Comparison of ENCODE assay signal across 21 cellular contexts in the genomic region with DNA sequence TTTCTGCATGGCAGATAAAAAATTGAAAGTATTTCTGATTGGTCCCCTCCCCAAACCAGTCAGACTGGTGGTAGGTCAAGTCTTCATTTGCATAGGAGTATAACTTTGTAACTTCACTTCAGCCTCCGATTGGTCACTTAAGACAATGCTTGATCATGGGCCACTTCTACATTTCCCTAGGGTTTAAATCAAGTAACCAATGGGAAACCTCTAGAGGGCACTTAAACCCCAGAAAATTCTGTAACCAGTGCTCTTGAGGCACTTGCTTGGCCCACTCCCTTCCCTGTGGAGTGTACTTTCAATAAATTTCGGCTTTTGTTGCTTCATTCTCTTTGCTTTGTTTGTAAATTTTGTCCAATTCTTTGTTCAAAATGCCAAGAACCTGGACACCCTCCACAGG.
DNase-seq lines count a peak whose midpoint lies in the region; FAIRE-seq and TF ChIP-seq lines count a peak whose summit lies in the region.
"Had no signal": no experiment of that assay in that cellular context is flagged by ENCODE, and none has a peak within 500 bp of the region (broad histone marks: within the 10 kb centered on the region; RNA-seq: fewer than 3 reads in every experiment).

No MANE protein-coding gene starts in this region.

- no peak for TF ChIP-seq POLR2A in GM12891 (IDR thresholded peaks at IDR 0.05; ENCODE audit: low read depth, low read length)

- TF ChIP-seq CTCF in endodermal cell (conservative IDR thresholded peaks at IDR 0.05) (peak; percentile 29), osteocyte (IDR thresholded peaks at IDR 0.05) (no peak)

- H3K36me3 ChIP-seq in endodermal cell (ENCODE audit: control insufficient read depth, insufficient read depth, low read length) = no peaks in the 10 kb centered on the region
- H3K36me3 ChIP-seq: SJSA1 had no signal

- FAIRE-seq in GM12891 (lab: Jason Lieb, UNC) = no peak

- H3K4me3 ChIP-seq in endodermal cell (ENCODE audit: low read length) = no peak overlapping the region
- H3K4me3 ChIP-seq: SJSA1 had no signal

- WGBS in endodermal cell (ENCODE audit: insufficient coverage in 1 of 2, insufficient read length in 1 of 2), 2 experiments = 86 to 97% methylated on average over 2 of the region's 2 CpGs

- H3K9me3 Mint-ChIP-seq in endodermal cell (no peaks in the 10 kb centered on the region), osteocyte (ENCODE audit: unreplicated experiment) (no peaks in the 10 kb centered on the region)

- H3K4me1 ChIP-seq in endodermal cell (ENCODE audit: control insufficient read depth, insufficient read depth, low read length) = no peaks in the 10 kb centered on the region
- H3K4me1 ChIP-seq: SJSA1 had no signal

- H3K4me3 Mint-ChIP-seq in endodermal cell (no peak overlapping the region), osteocyte (ENCODE audit: unreplicated experiment) (no peak overlapping the region)

- H3K9ac ChIP-seq in endodermal cell (ENCODE audit: extremely low read depth, low read length, poor library complexity, severe bottlenecking) = no peak overlapping the region
- H3K9ac ChIP-seq: KMS-11 had no signal

- no peaks in the 10 kb centered on the region for H3K36me3 Mint-ChIP-seq in endodermal cell (ENCODE audit: low read depth)
- no peaks in the 10 kb centered on the region for H3K36me3 Mint-ChIP-seq in osteocyte (ENCODE audit: unreplicated experiment)

- no peaks in the 10 kb centered on the region for H3K27me3 ChIP-seq in endodermal cell (ENCODE audit: control insufficient read depth, insufficient read depth, low read length, poor library complexity, severe bottlenecking)
- H3K27me3 ChIP-seq: SJSA1 had no signal

- H3K27me3 Mint-ChIP-seq in endodermal cell (ENCODE audit: insufficient read depth) = no peaks in the 10 kb centered on the region
- H3K27me3 Mint-ChIP-seq in osteocyte (ENCODE audit: unreplicated experiment) = peaks cover 10% of the 10 kb centered on the region

- H3K27ac Mint-ChIP-seq in endodermal cell = no peak overlapping the region
- H3K27ac Mint-ChIP-seq in osteocyte (ENCODE audit: unreplicated experiment) = no peak overlapping the region

- H3K9me3 ChIP-seq in endodermal cell (ENCODE audit: control insufficient read depth, low read length) = no peaks in the 10 kb centered on the region
- H3K9me3 ChIP-seq: SJSA1 had no signal

- no peak overlapping the region for H3K27ac ChIP-seq in endodermal cell (ENCODE audit: low read depth, low read length)
- H3K27ac ChIP-seq: KMS-11, SJSA1 had no signal

- DNase-seq in HT1080 (ENCODE audit: low read depth) = peak; percentile 11
- DNase-seq in OCI-M1 (lab: John Stamatoyannopoulos, UW) = peak; percentile 57
- DNase-seq in endodermal cell = no peak
- peak; percentile 13 for DNase-seq in pons (ENCODE audit: low spot score)
- DNase-seq in GM12891 (ENCODE audit: insufficient read length, low spot score) = no peak
- DNase-seq in osteocyte (ENCODE audit: extremely low spot score, unreplicated experiment) = no peak
- no peak for DNase-seq in NCI-H2081 treated with DMSO at 0.1 percent for 48 hours (lab: John Stamatoyannopoulos, UW)
- DNase-seq: AML-193, C1 segment of cervical spinal cord, EL, GF-D8, IMR-90, NCI-H1105 treated with DMSO at 0.1 percent for 48 hours, NCI-H1694, NCI-H2081, NCI-H2171 treated with DMSO at 0.1 percent for 48 hours, NCI-H446 treated with DMSO at 0.1 percent for 48 hours, NCI-H526 treated with DMSO at 0.1 percent for 48 hours, T-helper 2 cell had no signal

- H3K4me1 Mint-ChIP-seq in endodermal cell = no peaks in the 10 kb centered on the region
- H3K4me1 Mint-ChIP-seq in osteocyte (ENCODE audit: unreplicated experiment) = no peaks in the 10 kb centered on the region

TF ChIP-seq in GM12891, 5 proteins besides CTCF, POLR2A, EP300 and RAD21:
- TF ChIP-seq SPI1 (IDR thresholded peaks at IDR 0.05; ENCODE audit: low read depth, low read length) = no peak
- no peak for TF ChIP-seq POU2F2 (IDR thresholded peaks at IDR 0.05; ENCODE audit: low read depth, low read length)
- TF ChIP-seq POLR2AphosphoS5 (IDR thresholded peaks at IDR 0.05; ENCODE audit: low read depth, low read length) = no peak
- TF ChIP-seq PAX5 (IDR thresholded peaks at IDR 0.05; ENCODE audit: insufficient read depth, low read length, severe bottlenecking) = no peak
- TF ChIP-seq TAF1 (IDR thresholded peaks at IDR 0.05; ENCODE audit: low read depth, low read length) = no peak

Comparison
In these comparisons a context has a peak if more than half of its experiments do, and no peak if none do; other contexts are left out.
1. DNase-seq: peak in HT1080 (single experiment), OCI-M1 (single experiment) and pons (single experiment); none in endodermal cell (single experiment), GM12891 (single experiment), osteocyte (single experiment) and NCI-H2081 treated with DMSO at 0.1 percent for 48 hours (single experiment).